ENCODE assay signal across 11 cellular contexts in genomic region chr16:28063611-28064061, GRCh38. TPM values are rescaled to one million over a fixed set of nuclear protein-coding genes. Genes with fewer than 3 reads are reported as not detected.
DNase-seq lines count a peak whose midpoint lies in the region; ATAC-seq and TF ChIP-seq lines count a peak whose summit lies in the region.
"Had no signal": no experiment of that assay in that cellular context is flagged by ENCODE, and none has a peak within 500 bp of the region (broad histone marks: within the 10 kb centered on the region; RNA-seq: fewer than 3 reads in every experiment).

Gene GSG1L (minus strand): TSS chr16:28063714. CDS start chr16:28063424, 290 bp downstream.

- intact Hi-C loops in activated CD4-positive, alpha-beta T cell treated with anti-CD3 and anti-CD28 coated beads, Interleukin-2, amount 10 ng/mL, durations not matched to agents 24 days and 14 days (cut with micrococcal nuclease): no loop called here
- intact Hi-C loops in testis (cut with DNase I; ENCODE audit: low total_unique reads): no loop called here

- H3K9ac ChIP-seq in iPS-18a (ENCODE audit: low read length): no peak within 1 kb of the TSS

- H3K9me3 Mint-ChIP-seq in activated CD4-positive, alpha-beta T cell treated with anti-CD3 and anti-CD28 coated beads, Interleukin-2, amount 10 ng/mL, durations not matched to agents 24 days and 14 days: no peaks in the 10 kb centered on the region
- H3K9me3 Mint-ChIP-seq in activated naive CD8-positive, alpha-beta T cell treated with anti-CD3 and anti-CD28 coated beads, Interleukin-2, amount 10 ng/mL, durations not matched to agents 7 days and 5 days: no peaks in the 10 kb centered on the region

- DNase-seq in activated CD4-positive, alpha-beta T cell treated with anti-CD3 and anti-CD28 coated beads, Interleukin-2, amount 10 ng/mL, durations not matched to agents 24 days and 14 days: no peak
- no peak for DNase-seq in activated CD4-positive, alpha-beta T cell treated with anti-CD3 and anti-CD28 coated beads, Interleukin-2, amount 50 U/mL, for 4 hours
- peak; percentile 55 for DNase-seq in activated naive CD8-positive, alpha-beta T cell treated with anti-CD3 and anti-CD28 coated beads, Interleukin-2, amount 10 ng/mL, durations not matched to agents 7 days and 5 days
- DNase-seq in testis: no peak
- no peak for DNase-seq in HUDEP-2 (lab: John Stamatoyannopoulos, UW; ENCODE audit: unreplicated experiment in 76 of 76)
- DNase-seq in GM03348 (ENCODE audit: low spot score): no peak
- DNase-seq: body of pancreas, C1 segment of cervical spinal cord, NCI-H187 treated with DMSO at 0.1 percent for 48 hours had no signal

- H3K4me1 Mint-ChIP-seq in activated CD4-positive, alpha-beta T cell treated with anti-CD3 and anti-CD28 coated beads, Interleukin-2, amount 10 ng/mL, durations not matched to agents 24 days and 14 days: peaks cover 8% of the 10 kb centered on the region
- no peaks in the 10 kb centered on the region for H3K4me1 Mint-ChIP-seq in activated naive CD8-positive, alpha-beta T cell treated with anti-CD3 and anti-CD28 coated beads, Interleukin-2, amount 10 ng/mL, durations not matched to agents 7 days and 5 days

- no peaks in the 10 kb centered on the region for H3K36me3 Mint-ChIP-seq in activated CD4-positive, alpha-beta T cell treated with anti-CD3 and anti-CD28 coated beads, Interleukin-2, amount 10 ng/mL, durations not matched to agents 24 days and 14 days (ENCODE audit: low read depth)
- H3K36me3 Mint-ChIP-seq in activated naive CD8-positive, alpha-beta T cell treated with anti-CD3 and anti-CD28 coated beads, Interleukin-2, amount 10 ng/mL, durations not matched to agents 7 days and 5 days: no peaks in the 10 kb centered on the region

- H3K9me3 ChIP-seq in iPS-18a (ENCODE audit: control insufficient read depth, low read depth, low read length) (no peaks in the 10 kb centered on the region), testis (no peaks in the 10 kb centered on the region)
- H3K9me3 ChIP-seq: body of pancreas had no signal

- H3K4me3 ChIP-seq in iPS-18a (ENCODE audit: low read length) (peak within 1 kb of the TSS; percentile 31), testis (peak within 1 kb of the TSS; percentile 29 to 39)
- H3K4me3 ChIP-seq: body of pancreas had no signal

- TF ChIP-seq POLR2A in testis (IDR thresholded peaks at IDR 0.05): no peak

- H3K27me3 ChIP-seq in iPS-18a (ENCODE audit: control insufficient read depth, insufficient read depth, low read length) (peaks cover 52% of the 10 kb centered on the region), testis (no peaks in the 10 kb centered on the region)

- H3K36me3 ChIP-seq in iPS-18a (ENCODE audit: control insufficient read depth, low read depth, low read length) (no peaks in the 10 kb centered on the region), testis (ENCODE audit: low read depth, missing control alignments) (no peaks in the 10 kb centered on the region)

- no peak within 1 kb of the TSS for H3K27ac Mint-ChIP-seq in activated CD4-positive, alpha-beta T cell treated with anti-CD3 and anti-CD28 coated beads, Interleukin-2, amount 10 ng/mL, durations not matched to agents 24 days and 14 days
- H3K27ac Mint-ChIP-seq in activated naive CD8-positive, alpha-beta T cell treated with anti-CD3 and anti-CD28 coated beads, Interleukin-2, amount 10 ng/mL, durations not matched to agents 7 days and 5 days: no peak within 1 kb of the TSS

- H3K27me3 Mint-ChIP-seq in activated CD4-positive, alpha-beta T cell treated with anti-CD3 and anti-CD28 coated beads, Interleukin-2, amount 10 ng/mL, durations not matched to agents 24 days and 14 days: peaks cover 49% of the 10 kb centered on the region
- H3K27me3 Mint-ChIP-seq in activated naive CD8-positive, alpha-beta T cell treated with anti-CD3 and anti-CD28 coated beads, Interleukin-2, amount 10 ng/mL, durations not matched to agents 7 days and 5 days: peaks cover 62% of the 10 kb centered on the region

- 0 to 2% methylated on average over 1 to 28 of the region's 50 CpGs for WGBS in testis, 2 donors

- POLR2A ChIA-PET in activated naive CD8-positive, alpha-beta T cell treated with anti-CD3 and anti-CD28 coated beads, Interleukin-2, amount 10 ng/mL, durations not matched to agents 7 days and 5 days (lab: Charles Lee): no interaction called here

- H3K4me3 Mint-ChIP-seq in activated CD4-positive, alpha-beta T cell treated with anti-CD3 and anti-CD28 coated beads, Interleukin-2, amount 10 ng/mL, durations not matched to agents 24 days and 14 days: peak within 1 kb of the TSS; percentile 39
- H3K4me3 Mint-ChIP-seq in activated naive CD8-positive, alpha-beta T cell treated with anti-CD3 and anti-CD28 coated beads, Interleukin-2, amount 10 ng/mL, durations not matched to agents 7 days and 5 days: peak within 1 kb of the TSS; percentile 32

- ATAC-seq in activated naive CD8-positive, alpha-beta T cell treated with anti-CD3 and anti-CD28 coated beads, Interleukin-2, amount 10 ng/mL, durations not matched to agents 7 days and 5 days (ENCODE audit: low read depth): peak; percentile 71
- ATAC-seq in HG03045 (IDR thresholded peaks at IDR 0.05; ENCODE audit: unreplicated experiment): no peak
- ATAC-seq: body of pancreas had no signal

- TF ChIP-seq CTCF in testis (IDR thresholded peaks at IDR 0.05): no peak

- H3K27ac ChIP-seq in iPS-18a (ENCODE audit: low read length): no peak within 1 kb of the TSS
- H3K27ac ChIP-seq in testis: no peak within 1 kb of the TSS
- H3K27ac ChIP-seq: body of pancreas had no signal

- H3K4me1 ChIP-seq in iPS-18a (ENCODE audit: control insufficient read depth, low read depth, low read length) (no peaks in the 10 kb centered on the region), testis (no peaks in the 10 kb centered on the region)

RNA-seq across cellular contexts. Expression of gene GSG1L, which starts in this region (rescaled TPM):
- not detected in 2 replicates for total RNA-seq in activated CD4-positive, alpha-beta T cell treated with anti-CD3 and anti-CD28 coated beads, Interleukin-2, amount 10 ng/mL, durations not matched to agents 24 days and 14 days
- total RNA-seq in activated naive CD8-positive, alpha-beta T cell treated with anti-CD3 and anti-CD28 coated beads, Interleukin-2, amount 10 ng/mL, durations not matched to agents 7 days and 5 days: not detected
- total RNA-seq in testis: 1 to 10 TPM; 1.1 to 1.9 TPM
- 2.8 TPM for polyA plus RNA-seq in testis (ENCODE audit: insufficient read depth, low read depth, low replicate concordance)
- total RNA-seq: body of pancreas had no signal

Comparison
In these comparisons a context has a peak if more than half of its experiments do, and no peak if none do; other contexts are left out.
1. Peak in DNase-seq and ATAC-seq in activated naive CD8-positive, alpha-beta T cell treated with anti-CD3 and anti-CD28 coated beads, Interleukin-2, amount 10 ng/mL, durations not matched to agents 7 days and 5 days; RNA of the gene not detected or under 1 TPM.